In the genomic region with DNA sequence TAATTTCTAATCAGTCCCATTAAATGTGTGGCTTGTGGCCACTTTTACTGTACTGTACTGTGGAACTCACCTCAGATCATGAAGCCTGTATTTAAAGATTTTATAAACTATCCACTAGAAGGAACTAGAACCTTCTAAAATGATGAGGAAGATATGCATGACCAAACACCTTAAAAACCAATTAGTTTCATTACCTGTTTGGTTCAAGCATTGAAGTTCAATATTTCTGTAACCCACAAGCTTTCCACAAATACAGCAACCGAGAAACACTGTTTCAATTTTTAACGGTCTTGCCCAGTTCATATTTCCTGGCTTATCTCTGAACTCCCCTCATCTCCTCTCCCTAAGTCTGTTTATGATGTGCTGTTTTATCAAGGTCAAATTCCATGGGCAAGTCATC, we compare ENCODE assay signal across 12 cellular contexts.
A peak's percentile ranks its signal among the peaks of the same experiment; 100 is the strongest.
DNase-seq lines count a peak whose midpoint lies in the region; ATAC-seq lines count a peak whose summit lies in the region.
"Had no signal": no experiment of that assay in that cellular context is flagged by ENCODE, and none has a peak within 500 bp of the region (broad histone marks: within the 10 kb centered on the region; RNA-seq: fewer than 3 reads in every experiment).

No MANE protein-coding gene starts in this region.

- H3K27me3 Mint-ChIP-seq in activated CD4-positive, alpha-beta T cell treated with anti-CD3 and anti-CD28 coated beads, Interleukin-2, amount 10 ng/mL, durations not matched to agents 24 days and 14 days: no peaks in the 10 kb centered on the region

- no peaks in the 10 kb centered on the region for H3K36me3 Mint-ChIP-seq in activated CD4-positive, alpha-beta T cell treated with anti-CD3 and anti-CD28 coated beads, Interleukin-2, amount 10 ng/mL, durations not matched to agents 24 days and 14 days (ENCODE audit: low read depth)
- H3K36me3 Mint-ChIP-seq: activated CD8-positive, alpha-beta memory T cell treated with anti-CD3 and anti-CD28 coated beads, Interleukin-2, amount 10 ng/mL, durations not matched to agents 7 days and 5 days had no signal

- no peaks in the 10 kb centered on the region for H3K4me1 Mint-ChIP-seq in activated CD4-positive, alpha-beta T cell treated with anti-CD3 and anti-CD28 coated beads, Interleukin-2, amount 10 ng/mL, durations not matched to agents 24 days and 14 days
- H3K4me1 Mint-ChIP-seq: activated CD8-positive, alpha-beta memory T cell treated with anti-CD3 and anti-CD28 coated beads, Interleukin-2, amount 10 ng/mL, durations not matched to agents 7 days and 5 days had no signal

- ATAC-seq in GM19043 (IDR thresholded peaks at IDR 0.05; ENCODE audit: low read depth, unreplicated experiment) (peak; percentile 76), GM21825 (IDR thresholded peaks at IDR 0.05; ENCODE audit: unreplicated experiment) (peak; percentile 84), HG03175 (IDR thresholded peaks at IDR 0.05; ENCODE audit: unreplicated experiment) (peak; percentile 81)
- ATAC-seq: activated CD8-positive, alpha-beta memory T cell treated with anti-CD3 and anti-CD28 coated beads, Interleukin-2, amount 10 ng/mL, durations not matched to agents 7 days and 5 days had no signal

- H3K9me3 Mint-ChIP-seq in activated CD4-positive, alpha-beta T cell treated with anti-CD3 and anti-CD28 coated beads, Interleukin-2, amount 10 ng/mL, durations not matched to agents 24 days and 14 days: no peaks in the 10 kb centered on the region

- no peak for DNase-seq in activated CD4-positive, alpha-beta T cell treated with anti-CD3 and anti-CD28 coated beads, Interleukin-2, amount 10 ng/mL, durations not matched to agents 24 days and 14 days
- no peak for DNase-seq in NCI-H1048 (lab: John Stamatoyannopoulos, UW)
- DNase-seq in NCI-H2081 (lab: John Stamatoyannopoulos, UW): no peak
- no peak for DNase-seq in activated CD4-positive, alpha-beta T cell treated with anti-CD3 and anti-CD28 coated beads for 48 hours
- DNase-seq: activated CD8-positive, alpha-beta memory T cell treated with anti-CD3 and anti-CD28 coated beads, Interleukin-2, amount 10 ng/mL, durations not matched to agents 7 days and 5 days; amygdala; mesenchymal stem cell; NCI-H1930; Peyer's patch had no signal

- H3K27ac Mint-ChIP-seq in activated CD4-positive, alpha-beta T cell treated with anti-CD3 and anti-CD28 coated beads, Interleukin-2, amount 10 ng/mL, durations not matched to agents 24 days and 14 days: no peak overlapping the region
- H3K27ac Mint-ChIP-seq: activated CD8-positive, alpha-beta memory T cell treated with anti-CD3 and anti-CD28 coated beads, Interleukin-2, amount 10 ng/mL, durations not matched to agents 7 days and 5 days had no signal

- intact Hi-C loops in activated CD4-positive, alpha-beta T cell treated with anti-CD3 and anti-CD28 coated beads, Interleukin-2, amount 10 ng/mL, durations not matched to agents 24 days and 14 days (cut with micrococcal nuclease): no loop called here

- no peak overlapping the region for H3K4me3 Mint-ChIP-seq in activated CD4-positive, alpha-beta T cell treated with anti-CD3 and anti-CD28 coated beads, Interleukin-2, amount 10 ng/mL, durations not matched to agents 24 days and 14 days
- H3K4me3 Mint-ChIP-seq: activated CD8-positive, alpha-beta memory T cell treated with anti-CD3 and anti-CD28 coated beads, Interleukin-2, amount 10 ng/mL, durations not matched to agents 7 days and 5 days had no signal
